ENCODE assay signal across 10 cellular contexts in the genomic region with DNA sequence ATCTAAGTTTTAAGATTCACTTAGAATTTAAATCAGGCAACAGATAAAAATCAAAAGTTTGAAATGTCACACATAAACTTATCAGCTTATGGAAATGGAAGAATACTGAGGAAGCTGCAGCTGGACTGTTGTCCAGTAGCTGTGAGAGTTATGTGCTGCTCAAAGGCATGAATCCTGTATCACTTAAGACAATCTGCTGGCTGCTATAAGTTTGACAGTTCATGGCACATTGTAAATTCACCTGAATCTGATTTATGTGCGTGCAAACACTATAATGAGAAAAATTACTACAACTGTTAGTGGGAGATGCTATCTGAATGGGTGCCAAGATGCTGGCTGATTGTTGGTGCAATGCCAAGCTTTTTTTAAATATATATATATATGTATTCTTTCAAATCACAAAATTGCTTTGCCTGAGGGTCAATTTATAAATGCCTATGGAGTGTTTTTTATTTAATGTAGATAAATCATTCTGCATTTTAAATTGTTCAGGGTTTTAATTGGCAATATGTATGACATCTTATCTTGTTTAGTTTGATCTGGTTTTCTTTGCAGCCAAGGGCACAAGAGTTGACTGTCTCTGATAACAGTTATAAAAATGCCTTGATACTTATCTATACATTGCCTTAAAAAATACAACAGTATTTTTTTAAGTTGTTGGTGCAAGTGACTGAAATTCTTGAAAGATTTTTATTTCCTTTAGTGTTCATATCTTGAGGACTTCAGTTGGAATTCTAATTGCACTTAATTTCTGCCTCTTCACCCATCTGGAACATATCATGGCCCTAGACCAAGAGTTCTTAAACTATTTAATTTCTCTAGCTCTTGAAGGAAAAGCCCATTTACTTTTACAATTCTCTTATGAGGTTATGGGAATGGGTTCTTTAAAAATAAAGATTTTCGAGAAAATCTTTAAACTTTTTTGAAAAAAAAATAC.
"Had no signal": no experiment of that assay in that cellular context is flagged by ENCODE, and none has a peak within 500 bp of the region (broad histone marks: within the 10 kb centered on the region; RNA-seq: fewer than 3 reads in every experiment).

No MANE protein-coding gene starts in this region.

- DNase-seq: activated CD4-positive, alpha-beta T cell treated with anti-CD3 and anti-CD28 coated beads, Interleukin-2, amount 50 U/mL, for 4 hours; activated CD4-positive, CD25-positive, alpha-beta regulatory T cell treated with anti-CD3 and anti-CD28 coated beads, Interleukin-2, amount 50 U/mL, for 72 hours; activated CD8-positive, alpha-beta memory T cell treated with anti-CD3 and anti-CD28 coated beads, Interleukin-2, amount 10 ng/mL, durations not matched to agents 7 days and 5 days; activated effector memory CD4-positive, alpha-beta T cell treated with Interleukin-2 at 50 U/mL for 16 hours; activated T-cell treated with anti-CD3 and anti-CD28 coated beads, Interleukin-2, amount 50 U/mL, for 24 hours; brain microvascular endothelial cell; cerebellar nuclear complex; effector memory CD8-positive, alpha-beta T cell; sigmoid colon had no signal

- H3K9me3 ChIP-seq: sigmoid colon had no signal

- ATAC-seq: activated CD8-positive, alpha-beta memory T cell treated with anti-CD3 and anti-CD28 coated beads, Interleukin-2, amount 10 ng/mL, durations not matched to agents 7 days and 5 days; effector memory CD8-positive, alpha-beta T cell had no signal

- H3K27ac ChIP-seq: brain microvascular endothelial cell, epithelial cell of prostate, sigmoid colon had no signal

- H3K27me3 ChIP-seq: brain microvascular endothelial cell, sigmoid colon had no signal

- H3K4me1 ChIP-seq: sigmoid colon had no signal

- H3K4me3 ChIP-seq: sigmoid colon had no signal

- H3K36me3 ChIP-seq: brain microvascular endothelial cell, sigmoid colon had no signal
